8 cellular contexts compared by ENCODE assay signal in genomic region chr9:14692918-14693861, GRCh38. TPM values are rescaled to one million over a fixed set of nuclear protein-coding genes. Genes with fewer than 3 reads are reported as not detected.
DNase-seq lines count a peak whose midpoint lies in the region; ATAC-seq and TF ChIP-seq lines count a peak whose summit lies in the region.

Gene ZDHHC21, minus strand, starts transcription at chr9:14693432. Its CDS starts 19,092 bp downstream, at chr9:14674340.

- no peaks in the 10 kb centered on the region for H4K20me1 ChIP-seq in neural cell (ENCODE audit: insufficient read depth)

- DNase-seq in COLO668 (lab: John Stamatoyannopoulos, UW; ENCODE audit: unreplicated experiment) (peak; percentile 91), Peyer's patch (peak; percentile 55 to 84 (median 84)), foreskin fibroblast (peak; percentile 52 to 86), stomach (peak; percentile 78)
- peak; percentile 40 for DNase-seq in activated T-helper 9 cell treated with anti-CD3 and anti-CD28 coated beads, Interleukin-2, amount 50 U/mL, for 16 hours (ENCODE audit: low read depth)

- TF ChIP-seq EP300 in neural cell (conservative IDR thresholded peaks at IDR 0.05; ENCODE audit: poor library complexity, severe bottlenecking) (no peak), stomach (IDR thresholded peaks at IDR 0.05) (no peak)

- no peaks in the 10 kb centered on the region for H3K9me2 ChIP-seq in neural cell (ENCODE audit: insufficient read depth, low read length)

- H3K4me3 ChIP-seq in Peyer's patch (peak within 1 kb of the TSS; percentile 59 to 98 (median 90)), foreskin fibroblast (ENCODE audit: low read depth in 1 of 2, low read length in 2 of 2) (peak within 1 kb of the TSS; percentile 51 to 84), neural cell (ENCODE audit: low read length) (peak within 1 kb of the TSS; percentile 93), stomach (peak within 1 kb of the TSS; percentile 85 to 95 (median 90))

- peak within 1 kb of the TSS; percentile 67 to 82 (median 74) for H3K27ac ChIP-seq in Peyer's patch
- peak within 1 kb of the TSS; percentile 63 for H3K27ac ChIP-seq in neural cell (ENCODE audit: low read length)
- peak within 1 kb of the TSS; percentile 67 to 82 (median 71) for H3K27ac ChIP-seq in stomach

- H3K27me3 ChIP-seq in Peyer's patch, result no peaks in the 10 kb centered on the region
- no peaks in the 10 kb centered on the region for H3K27me3 ChIP-seq in neural cell (ENCODE audit: insufficient read depth, low read depth, low read length)
- peaks cover 0 to 9% (median 0%) of the 10 kb centered on the region in 3 donors for H3K27me3 ChIP-seq in stomach

- TF ChIP-seq CTCF in Peyer's patch (IDR thresholded peaks at IDR 0.05) (no peak), foreskin fibroblast (IDR thresholded peaks at IDR 0.05; ENCODE audit: low read depth, low read length) (no peak), neural cell (IDR thresholded peaks at IDR 0.05; ENCODE audit: poor library complexity, severe bottlenecking) (no peak), stomach (IDR thresholded peaks at IDR 0.05) (no peak)

- 2 to 11% (median 3%) methylated on average over 20 to 77 of the region's 79 CpGs for WGBS in stomach, 5 donors

- H2AFZ ChIP-seq in neural cell (ENCODE audit: low read depth, low read length), result peak within 1 kb of the TSS; percentile 71

- peak; percentile 78 for ATAC-seq in GM19395 (IDR thresholded peaks at IDR 0.05; ENCODE audit: unreplicated experiment)
- ATAC-seq in HG03521 (IDR thresholded peaks at IDR 0.05; ENCODE audit: unreplicated experiment), result peak; percentile 79

- TF ChIP-seq POLR2A in Peyer's patch (IDR thresholded peaks at IDR 0.05), result peak; percentile 38 to 50
- no peak for TF ChIP-seq POLR2A in stomach (IDR thresholded peaks at IDR 0.05)

- peaks cover 9% of the 10 kb centered on the region for H3K79me2 ChIP-seq in neural cell (replicated peaks; ENCODE audit: insufficient read depth, low read length)

- H3K9me3 ChIP-seq in Peyer's patch (no peaks in the 10 kb centered on the region), neural cell (ENCODE audit: low read length) (no peaks in the 10 kb centered on the region), stomach (no peaks in the 10 kb centered on the region)

- peaks cover 0 to 22% (median 0%) of the 10 kb centered on the region in 4 donors for H3K4me1 ChIP-seq in Peyer's patch
- H3K4me1 ChIP-seq in stomach, result peaks cover 0 to 28% (median 25%) of the 10 kb centered on the region in 4 donors

- H3K36me3 ChIP-seq in Peyer's patch (peaks cover 0 to 17% (median 0%) of the 10 kb centered on the region in 3 donors), neural cell (ENCODE audit: insufficient read depth, low read length) (no peaks in the 10 kb centered on the region), stomach (peaks cover 6 to 21% (median 19%) of the 10 kb centered on the region in 4 donors)

- no peak for TF ChIP-seq RAD21 in neural cell (conservative IDR thresholded peaks at IDR 0.05)

- peak within 1 kb of the TSS; percentile 88 for H3K9ac ChIP-seq in neural cell (ENCODE audit: low read length)

- no peaks in the 10 kb centered on the region for H3F3A ChIP-seq in neural cell (ENCODE audit: insufficient read depth, low read length, poor library complexity, severe bottlenecking)

- peak within 1 kb of the TSS; percentile 84 for H3K4me2 ChIP-seq in neural cell (ENCODE audit: low read length)

- intact Hi-C loops in stomach (cut with DNase I; ENCODE audit: low total_unique reads), result no loop called here

TF ChIP-seq in neural cell, 6 proteins besides CTCF, POLR2A, EP300 and RAD21:
- TF ChIP-seq TAF1 (IDR thresholded peaks at IDR 0.05; ENCODE audit: low read depth) (no peak), MXI1 (conservative IDR thresholded peaks at IDR 0.05; ENCODE audit: poor library complexity, severe bottlenecking) (peak; percentile 50)
TF ChIP-seq in neural cell: peak in this region for 1.

RNA-seq across cellular contexts. Expression of gene ZDHHC21, which starts in this region (rescaled TPM):
- total RNA-seq in Peyer's patch (10 to 100 TPM; 12.4 to 52.5 (median 38.2) TPM), stomach (10 to 100 TPM in 2 of 5 donors, 1 to 10 TPM in 3; 4.1 to 33.4 (median 7.0) TPM)
- polyA plus RNA-seq in neural cell (19.4 and 19.8 TPM in 2 replicates), stomach (1 to 10 TPM; 1.2 to 3.3 (median 1.9) TPM)
- 46.5 and 50.4 TPM in 2 replicates for polyA minus RNA-seq in neural cell

Comparison
In these comparisons a context has a peak if more than half of its experiments do, and no peak if none do; other contexts are left out.
1. Peak in every context shown above with its lines: DNase-seq, ATAC-seq, H3K4me3 ChIP-seq and H3K27ac ChIP-seq.
2. DNase-seq: peak in every context shown above with its lines; median percentile 91 in COLO668; 84 in Peyer's patch; 78 in stomach; 69 in foreskin fibroblast; 40 in activated T-helper 9 cell treated with anti-CD3 and anti-CD28 coated beads, Interleukin-2, amount 50 U/mL, for 16 hours.
3. POLR2A ChIP-seq: peak in Peyer's patch (2 of 2); none in stomach (0 of 4).